Comparison of ENCODE assay signal across 8 cellular contexts in the genomic region with DNA sequence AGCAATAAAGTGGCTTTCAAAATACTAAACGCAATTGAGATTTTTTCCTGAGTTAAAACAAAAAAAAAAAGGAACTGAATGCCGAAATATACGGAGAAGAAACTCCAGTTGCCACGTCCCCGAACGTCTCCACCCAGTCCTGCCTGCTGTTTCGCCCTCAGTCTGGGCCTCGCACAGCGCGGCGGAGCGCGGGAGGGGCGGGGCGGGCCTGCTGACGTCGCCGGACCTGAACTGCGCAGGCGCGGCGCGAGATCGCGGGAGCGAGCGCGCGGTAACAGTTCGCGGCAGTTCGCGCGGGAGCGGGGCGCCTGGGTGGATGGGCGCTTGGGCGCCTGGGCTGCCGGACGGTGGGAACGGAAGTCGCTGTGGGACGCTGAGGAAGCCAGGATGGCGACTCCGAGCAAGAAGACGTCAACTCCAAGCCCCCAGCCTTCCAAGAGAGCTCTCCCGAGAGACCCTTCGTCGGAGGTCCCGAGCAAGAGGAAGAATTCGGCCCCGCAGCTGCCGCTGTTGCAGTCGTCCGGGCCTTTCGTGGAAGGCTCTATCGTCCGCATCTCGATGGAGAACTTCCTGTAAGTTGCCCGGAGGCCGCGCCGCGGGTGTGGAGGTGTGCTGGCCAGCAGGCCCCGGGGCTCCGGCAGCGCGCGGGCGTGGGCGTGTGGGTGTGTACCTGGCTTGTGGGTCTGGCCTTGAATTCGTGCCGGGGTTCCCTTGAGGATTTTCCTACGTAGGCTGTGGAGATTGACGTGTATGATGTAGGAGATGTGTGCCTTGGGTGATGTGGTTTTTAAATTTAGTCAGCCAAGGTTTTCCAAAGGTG. TPM values are rescaled to one million over a fixed set of nuclear protein-coding genes. Genes with fewer than 3 reads are reported as not detected.
DNase-seq lines count a peak whose midpoint lies in the region; TF ChIP-seq lines count a peak whose summit lies in the region.

A gene (plus strand): TSS at position 287 of the 820 bp plus-strand sequence. CDS start 101 bp downstream, at position 388.

- H3K4me3 ChIP-seq in neuron (ENCODE audit: low read length): peak within 1 kb of the TSS; percentile 95

- no peak for TF ChIP-seq CTCF in HFFc6 (IDR thresholded peaks at IDR 0.05)

- H3K4me1 ChIP-seq in neuron (ENCODE audit: insufficient read depth, low read length): peaks cover 52% of the 10 kb centered on the region

- H2AFZ ChIP-seq in neuron (ENCODE audit: low read depth, low read length): peak within 1 kb of the TSS; percentile 94

- H3K36me3 Mint-ChIP-seq in HFFc6 (ENCODE audit: low read depth): peaks cover 41% of the 10 kb centered on the region

- no peaks in the 10 kb centered on the region; the same call in none of the 2 replicates for H3K27me3 Mint-ChIP-seq in HFFc6 (ENCODE audit: insufficient read depth)

- H3K9me3 ChIP-seq in neuron (ENCODE audit: low read length): no peaks in the 10 kb centered on the region

- H3K4me3 Mint-ChIP-seq in HFFc6: peak within 1 kb of the TSS; percentile 96

- peaks cover 13% of the 10 kb centered on the region for H3K36me3 ChIP-seq in neuron (ENCODE audit: insufficient read depth, low read length)

- DNase-seq in GM04504 (ENCODE audit: low read depth): peak; percentile 86
- peak; percentile 88 for DNase-seq in HFFc6
- peak; percentile 93 for DNase-seq in NAMALWA (ENCODE audit: low spot score)
- peak; percentile 90 for DNase-seq in SK-MEL-5 (ENCODE audit: low read depth, low spot score)
- peak; percentile 88 for DNase-seq in activated naive CD4-positive, alpha-beta T cell treated with Interleukin-2 at 50 U/mL for 16 hours
- DNase-seq in foreskin melanocyte: peak; percentile 88
- peak; percentile 84 for DNase-seq in stromal cell of bone marrow (ENCODE audit: low read depth)

- peak within 1 kb of the TSS; percentile 99 for H3K27ac Mint-ChIP-seq in HFFc6

- peaks cover 6% of the 10 kb centered on the region for H3K9me3 Mint-ChIP-seq in HFFc6

- H3K4me1 Mint-ChIP-seq in HFFc6 (ENCODE audit: low read depth): peaks cover 86% of the 10 kb centered on the region

- no peaks in the 10 kb centered on the region for H3K27me3 ChIP-seq in neuron (ENCODE audit: insufficient read depth, low read length)

- in situ Hi-C loops in SK-MEL-5 (cut with HindIII; ENCODE audit: low pct_unique_long_range_greater_than_20kb, low sequenced_read_pairs): no loop called here

RNA-seq across cellular contexts. Expression of the gene that starts here (rescaled TPM):
- total RNA-seq in HFFc6 (2021; fragmentation: NEBNext Ultra II Directional; extraction: Animal tissue kit (Norgen Biotek cat#: 25700)): 10 to 100 TPM; 16.4 to 20.3 (median 19.2) TPM
- 20.7 and 24.0 TPM in 2 replicates for total RNA-seq in SK-MEL-5 (2014; rRNA removed; shearing (Covaris generic))
- 12.3 and 17.0 TPM in 2 replicates for polyA plus RNA-seq in SK-MEL-5 (2015; cell fraction: cytosol; rRNA removed)
- polyA plus RNA-seq in SK-MEL-5 (2015; cell fraction: nucleus; rRNA removed): 46.8 and 51.4 TPM in 2 replicates

Comparison
In these comparisons a context has a peak if more than half of its experiments do, and no peak if none do; other contexts are left out.
1. Peak in every context shown above with its lines: DNase-seq and H3K4me3 ChIP-seq.